8 cellular contexts compared by ENCODE assay signal in genomic region chr22:25895678-25896077, GRCh38.
"Had no signal": no experiment of that assay in that cellular context is flagged by ENCODE, and none has a peak within 500 bp of the region (broad histone marks: within the 10 kb centered on the region; RNA-seq: fewer than 3 reads in every experiment).

No MANE protein-coding gene starts in this region.

- H3K4me1 ChIP-seq: HAP-1 had no signal

- FAIRE-seq: H54 had no signal

- H3K9ac ChIP-seq: GM23248 had no signal

- H3K36me3 ChIP-seq: HAP-1 had no signal

- H2AFZ ChIP-seq: GM23248, GM23338 had no signal

- DNase-seq: GM23248, GOT3, H9, HCEC 1CT, HFFc6 had no signal

- H3K4me2 ChIP-seq: GM23338 had no signal

- H3K27ac ChIP-seq: GM23248 had no signal

- H3K9me3 ChIP-seq: HAP-1 had no signal

- H3K4me3 ChIP-seq: GM23248, GM23338, HAP-1 had no signal
